1 cellular context compared by ENCODE assay signal in genomic region chr21:45010860-45011259, GRCh38.
TF ChIP-seq lines count a peak whose summit lies in the region.

No MANE protein-coding gene starts in this region.

TF ChIP-seq in WTC11, 78 proteins besides CTCF, POLR2A, EP300 and RAD21 (continued from another document):
- TF ChIP-seq, protein P1, sequence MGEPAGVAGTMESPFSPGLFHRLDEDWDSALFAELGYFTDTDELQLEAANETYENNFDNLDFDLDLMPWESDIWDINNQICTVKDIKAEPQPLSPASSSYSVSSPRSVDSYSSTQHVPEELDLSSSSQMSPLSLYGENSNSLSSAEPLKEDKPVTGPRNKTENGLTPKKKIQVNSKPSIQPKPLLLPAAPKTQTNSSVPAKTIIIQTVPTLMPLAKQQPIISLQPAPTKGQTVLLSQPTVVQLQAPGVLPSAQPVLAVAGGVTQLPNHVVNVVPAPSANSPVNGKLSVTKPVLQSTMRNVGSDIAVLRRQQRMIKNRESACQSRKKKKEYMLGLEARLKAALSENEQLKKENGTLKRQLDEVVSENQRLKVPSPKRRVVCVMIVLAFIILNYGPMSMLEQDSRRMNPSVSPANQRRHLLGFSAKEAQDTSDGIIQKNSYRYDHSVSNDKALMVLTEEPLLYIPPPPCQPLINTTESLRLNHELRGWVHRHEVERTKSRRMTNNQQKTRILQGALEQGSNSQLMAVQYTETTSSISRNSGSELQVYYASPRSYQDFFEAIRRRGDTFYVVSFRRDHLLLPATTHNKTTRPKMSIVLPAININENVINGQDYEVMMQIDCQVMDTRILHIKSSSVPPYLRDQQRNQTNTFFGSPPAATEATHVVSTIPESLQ (CRISPR knock-in tag; IDR thresholded peaks at IDR 0.05), result no peak
